In the genomic region with DNA sequence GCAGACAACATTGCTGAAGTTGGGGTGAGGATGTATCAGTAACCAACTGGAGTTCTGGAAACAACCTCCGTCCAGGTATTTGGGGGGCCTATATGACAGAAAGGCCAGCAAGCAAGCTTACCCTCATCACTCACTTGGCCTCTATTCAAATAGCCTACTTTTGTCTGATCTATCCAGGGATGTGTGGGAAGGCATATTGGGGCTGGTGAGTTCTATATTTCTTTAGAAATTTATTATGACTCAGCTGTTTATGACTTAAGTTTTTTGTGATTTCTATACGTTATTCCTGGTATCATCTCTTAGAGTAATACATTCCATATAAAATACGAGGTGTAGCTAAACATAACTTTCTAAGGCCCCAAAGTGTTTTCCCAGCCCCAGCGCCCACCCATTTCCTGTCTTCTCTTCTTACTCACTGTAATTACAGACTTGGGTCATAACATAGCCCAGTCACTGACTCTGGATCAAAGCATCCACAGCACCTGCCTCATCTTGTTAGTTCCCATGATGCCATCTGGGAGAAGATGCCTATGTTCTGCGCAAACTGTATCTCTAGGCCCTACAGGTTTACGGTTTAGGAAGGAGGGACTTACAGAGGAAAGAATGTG, we compare ENCODE assay signal across 13 cellular contexts. TPM values are rescaled to one million over a fixed set of nuclear protein-coding genes. Genes with fewer than 3 reads are reported as not detected.
A peak's percentile ranks its signal among the peaks of the same experiment; 100 is the strongest.
DNase-seq lines count a peak whose midpoint lies in the region; ATAC-seq and TF ChIP-seq lines count a peak whose summit lies in the region.
"Had no signal": no experiment of that assay in that cellular context is flagged by ENCODE, and none has a peak within 500 bp of the region (broad histone marks: within the 10 kb centered on the region; RNA-seq: fewer than 3 reads in every experiment).

No MANE protein-coding gene starts in this region.

- H3K27me3 Mint-ChIP-seq in activated T-helper 1 cell treated with anti-CD3 and anti-CD28 coated beads, Interleukin-12 subunit alpha, Interleukin-12 subunit beta, Interleukin-2, Interleukin-4 antibody, amounts not matched to agents 30 ng/mL and 10 ng/mL and 1 ng/mL, durations not matched to agents 14 hours and 24 hours and 36 hours (ENCODE audit: insufficient read depth): no peaks in the 10 kb centered on the region
- H3K27me3 Mint-ChIP-seq in nephron progenitor cell (ENCODE audit: low read depth, poor library complexity): no peaks in the 10 kb centered on the region
- H3K27me3 Mint-ChIP-seq: naive thymus-derived CD8-positive, alpha-beta T cell had no signal

- no peak overlapping the region for H2AFZ ChIP-seq in ACC112 (ENCODE audit: low read length, unreplicated experiment)

- H3K4me3 Mint-ChIP-seq in activated T-helper 1 cell treated with anti-CD3 and anti-CD28 coated beads, Interleukin-12 subunit alpha, Interleukin-12 subunit beta, Interleukin-2, Interleukin-4 antibody, amounts not matched to agents 30 ng/mL and 10 ng/mL and 1 ng/mL, durations not matched to agents 14 hours and 24 hours and 36 hours: peak overlapping the region; percentile 41
- no peak overlapping the region for H3K4me3 Mint-ChIP-seq in nephron progenitor cell
- H3K4me3 Mint-ChIP-seq: naive thymus-derived CD8-positive, alpha-beta T cell had no signal

- peaks cover 35% of the 10 kb centered on the region for H3K4me1 Mint-ChIP-seq in activated T-helper 1 cell treated with anti-CD3 and anti-CD28 coated beads, Interleukin-12 subunit alpha, Interleukin-12 subunit beta, Interleukin-2, Interleukin-4 antibody, amounts not matched to agents 30 ng/mL and 10 ng/mL and 1 ng/mL, durations not matched to agents 14 hours and 24 hours and 36 hours (ENCODE audit: low read depth)
- H3K4me1 Mint-ChIP-seq in nephron progenitor cell: no peaks in the 10 kb centered on the region

- H3K4me3 ChIP-seq in ACC112 (ENCODE audit: low read depth, low read length): no peak overlapping the region

- no peaks in the 10 kb centered on the region for H3K9me3 Mint-ChIP-seq in activated T-helper 1 cell treated with anti-CD3 and anti-CD28 coated beads, Interleukin-12 subunit alpha, Interleukin-12 subunit beta, Interleukin-2, Interleukin-4 antibody, amounts not matched to agents 30 ng/mL and 10 ng/mL and 1 ng/mL, durations not matched to agents 14 hours and 24 hours and 36 hours
- H3K9me3 Mint-ChIP-seq in nephron progenitor cell: no peaks in the 10 kb centered on the region
- H3K9me3 Mint-ChIP-seq: naive thymus-derived CD8-positive, alpha-beta T cell had no signal

- no peak for TF ChIP-seq CTCF in nephron progenitor cell (IDR thresholded peaks at IDR 0.05)

- peak overlapping the region; percentile 55 for H3K27ac Mint-ChIP-seq in activated T-helper 1 cell treated with anti-CD3 and anti-CD28 coated beads, Interleukin-12 subunit alpha, Interleukin-12 subunit beta, Interleukin-2, Interleukin-4 antibody, amounts not matched to agents 30 ng/mL and 10 ng/mL and 1 ng/mL, durations not matched to agents 14 hours and 24 hours and 36 hours
- peak overlapping the region; percentile 70 for H3K27ac Mint-ChIP-seq in nephron progenitor cell

- peaks cover 71% of the 10 kb centered on the region for H3K79me2 ChIP-seq in ACC112 (ENCODE audit: control insufficient read depth, insufficient read depth, low read length, unreplicated experiment)

- ATAC-seq in HG03039 (IDR thresholded peaks at IDR 0.05; ENCODE audit: unreplicated experiment): no peak
- ATAC-seq: left cardiac atrium; naive thymus-derived CD8-positive, alpha-beta T cell; Right ventricle myocardium inferior had no signal

- peak overlapping the region; percentile 65 for H3K27ac ChIP-seq in ACC112 (ENCODE audit: low read depth, low read length)
- H3K27ac ChIP-seq: VCaP had no signal

- H3K36me3 Mint-ChIP-seq in activated T-helper 1 cell treated with anti-CD3 and anti-CD28 coated beads, Interleukin-12 subunit alpha, Interleukin-12 subunit beta, Interleukin-2, Interleukin-4 antibody, amounts not matched to agents 30 ng/mL and 10 ng/mL and 1 ng/mL, durations not matched to agents 14 hours and 24 hours and 36 hours (ENCODE audit: low read depth): peaks cover 70% of the 10 kb centered on the region
- peaks cover 78% of the 10 kb centered on the region for H3K36me3 Mint-ChIP-seq in nephron progenitor cell (ENCODE audit: low read depth)

- peak; percentile 48 for DNase-seq in EH (ENCODE audit: low read depth)
- no peak for DNase-seq in activated T-helper 1 cell treated with anti-CD3 and anti-CD28 coated beads, Interleukin-12 subunit alpha, Interleukin-12 subunit beta, Interleukin-2, Interleukin-4 antibody, amounts not matched to agents 30 ng/mL and 10 ng/mL and 1 ng/mL, durations not matched to agents 14 hours and 24 hours and 36 hours (ENCODE audit: low spot score)
- no peak for DNase-seq in nephron progenitor cell
- no peak for DNase-seq in putamen (ENCODE audit: low spot score)
- DNase-seq in NCI-H2107 treated with DMSO at 0.1 percent for 48 hours (lab: John Stamatoyannopoulos, UW; ENCODE audit: unreplicated experiment): no peak
- no peak for DNase-seq in SW 1271 (lab: John Stamatoyannopoulos, UW)
- DNase-seq: left cardiac atrium; naive thymus-derived CD8-positive, alpha-beta T cell; NCI-H526 had no signal

- no peaks in the 10 kb centered on the region for H3K27me3 ChIP-seq in ACC112 (ENCODE audit: insufficient read depth, low read length)

- peaks cover 19% of the 10 kb centered on the region for H3K4me1 ChIP-seq in ACC112 (ENCODE audit: control insufficient read depth, insufficient read depth, low read length, unreplicated experiment)

- H3K36me3 ChIP-seq in ACC112 (ENCODE audit: insufficient read depth, low read length): peaks cover 79% of the 10 kb centered on the region

- intact Hi-C loops in activated T-helper 1 cell treated with anti-CD3 and anti-CD28 coated beads, Interleukin-12 subunit alpha, Interleukin-12 subunit beta, Interleukin-2, Interleukin-4 antibody, amounts not matched to agents 30 ng/mL and 10 ng/mL and 1 ng/mL, durations not matched to agents 14 hours and 24 hours and 36 hours (cut with micrococcal nuclease): loop anchor here (2.0 kb wide), 1 partner anchor 14 kb away; no protein-coding TSS in a partner anchor

RNA-seq across cellular contexts. Expression of gene GARS1, which starts 18.1 kb away (rescaled TPM):
- 234 and 250 TPM in 2 replicates for total RNA-seq in activated T-helper 1 cell treated with anti-CD3 and anti-CD28 coated beads, Interleukin-12 subunit alpha, Interleukin-12 subunit beta, Interleukin-2, Interleukin-4 antibody, amounts not matched to agents 30 ng/mL and 10 ng/mL and 1 ng/mL, durations not matched to agents 14 hours and 24 hours and 36 hours
